Comparison of ENCODE assay signal across 1 cellular context in the genomic region with DNA sequence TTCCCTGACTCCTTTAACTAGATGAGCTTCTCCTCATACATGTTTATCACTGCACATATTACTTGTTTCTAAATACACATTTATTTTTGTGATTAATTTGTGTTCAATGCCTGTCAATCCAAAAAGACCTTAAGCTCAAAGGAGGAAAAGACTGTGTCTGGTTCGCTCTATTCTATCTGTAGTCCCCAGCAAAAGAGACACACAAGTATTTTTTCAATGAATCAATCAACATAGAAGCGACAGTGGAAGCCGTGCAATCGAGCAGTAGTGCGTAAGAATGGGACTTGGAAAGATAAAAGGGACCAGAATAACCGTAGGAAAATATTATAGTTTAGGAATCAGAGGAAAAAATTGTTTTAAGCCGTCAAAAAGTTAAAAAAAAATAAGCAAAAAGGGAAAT.
TF ChIP-seq lines count a peak whose summit lies in the region.

No MANE protein-coding gene starts in this region.

TF ChIP-seq in endothelial cell of umbilical vein, 7 proteins besides CTCF, POLR2A, EP300 and RAD21 (continued from another document):
- TF ChIP-seq, protein P1, sequence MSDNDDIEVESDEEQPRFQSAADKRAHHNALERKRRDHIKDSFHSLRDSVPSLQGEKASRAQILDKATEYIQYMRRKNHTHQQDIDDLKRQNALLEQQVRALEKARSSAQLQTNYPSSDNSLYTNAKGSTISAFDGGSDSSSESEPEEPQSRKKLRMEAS (IDR thresholded peaks at IDR 0.05; ENCODE audit: insufficient read depth, insufficient read length): no peak
- no peak for TF ChIP-seq EZH2 (IDR thresholded peaks at IDR 0.05; ENCODE audit: borderline replicate concordance, low read depth, low read length, severe bottlenecking)
- no peak for TF ChIP-seq MYC (IDR thresholded peaks at IDR 0.05; ENCODE audit: low read depth, low read length)
- no peak for TF ChIP-seq GATA2 (IDR thresholded peaks at IDR 0.05; ENCODE audit: insufficient read depth, insufficient read length, low read depth, low read length)
- TF ChIP-seq JUN (IDR thresholded peaks at IDR 0.05; ENCODE audit: borderline replicate concordance, insufficient read depth, insufficient read length, low read depth): no peak
- TF ChIP-seq POLR2AphosphoS5 (IDR thresholded peaks at IDR 0.05; ENCODE audit: insufficient read depth, low read depth, low read length): no peak
